ENCODE assay signal across 27 cellular contexts in the genomic region with DNA sequence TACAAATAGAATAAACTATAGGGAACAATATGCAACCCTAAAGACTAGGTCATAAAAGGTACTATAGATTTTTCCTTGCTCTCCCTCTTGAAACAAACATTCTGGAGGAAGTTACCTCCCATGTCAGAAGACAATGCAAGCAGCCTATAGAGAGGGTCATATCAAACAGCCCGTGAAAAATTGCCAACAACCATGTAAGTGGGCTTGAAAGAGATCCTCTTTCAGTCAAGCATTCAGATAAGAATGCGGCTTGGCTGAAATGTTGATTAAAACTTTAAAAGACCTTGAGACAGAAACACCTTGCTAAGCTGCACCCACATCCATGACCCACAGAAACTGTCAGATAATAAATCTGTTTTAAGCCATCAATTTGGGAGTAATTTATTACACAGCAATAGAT.
"Had no signal": no experiment of that assay in that cellular context is flagged by ENCODE, and none has a peak within 500 bp of the region (broad histone marks: within the 10 kb centered on the region; RNA-seq: fewer than 3 reads in every experiment).

No MANE protein-coding gene starts in this region.

- ATAC-seq: activated CD4-positive, CD25-positive, alpha-beta regulatory T cell treated with anti-CD3 and anti-CD28 coated beads, Interleukin-2, amount 50 U/mL, for 24 hours; activated CD8-positive, alpha-beta T cell treated with anti-CD3 and anti-CD28 coated beads, Interleukin-2, amount 10 ng/mL, durations not matched to agents 7 days and 5 days; SK-N-SH treated with all-trans-retinoic acid at 6 μM for 48 hours had no signal

- H3K9me3 Mint-ChIP-seq: activated naive CD4-positive, alpha-beta T cell treated with anti-CD3 and anti-CD28 coated beads, Interleukin-2, amount 50 U/mL, for 24 hours had no signal

- H3K4me1 Mint-ChIP-seq: activated naive CD4-positive, alpha-beta T cell treated with anti-CD3 and anti-CD28 coated beads, Interleukin-2, amount 50 U/mL, for 24 hours had no signal

- H3K27me3 Mint-ChIP-seq: activated naive CD4-positive, alpha-beta T cell treated with anti-CD3 and anti-CD28 coated beads, Interleukin-2, amount 50 U/mL, for 24 hours had no signal

- H3K4me1 ChIP-seq: Peyer's patch, SJCRH30 had no signal

- H3K36me3 Mint-ChIP-seq: activated naive CD4-positive, alpha-beta T cell treated with anti-CD3 and anti-CD28 coated beads, Interleukin-2, amount 50 U/mL, for 24 hours; brain had no signal

- H3K9me3 ChIP-seq: SJCRH30 had no signal

- H3K27ac Mint-ChIP-seq: activated CD8-positive, alpha-beta T cell treated with anti-CD3 and anti-CD28 coated beads, Interleukin-2, amount 10 ng/mL, durations not matched to agents 7 days and 5 days; activated naive CD4-positive, alpha-beta T cell treated with anti-CD3 and anti-CD28 coated beads, Interleukin-2, amount 50 U/mL, for 24 hours; T-helper 2 cell treated with Interferon-gamma antibody and Interleukin-4, amounts not matched to agents 5 μg/mL and 100 μg/mL, for 36 hours had no signal

- H3K4me3 Mint-ChIP-seq: activated CD8-positive, alpha-beta T cell treated with anti-CD3 and anti-CD28 coated beads, Interleukin-2, amount 10 ng/mL, durations not matched to agents 7 days and 5 days; activated naive CD4-positive, alpha-beta T cell treated with anti-CD3 and anti-CD28 coated beads, Interleukin-2, amount 50 U/mL, for 24 hours; T-helper 2 cell treated with Interferon-gamma antibody and Interleukin-4, amounts not matched to agents 5 μg/mL and 100 μg/mL, for 36 hours had no signal

- H3K27me3 ChIP-seq: Peyer's patch, SJCRH30 had no signal

- H3K36me3 ChIP-seq: Peyer's patch, SJCRH30 had no signal

- H3K4me3 ChIP-seq: Peyer's patch, SJCRH30 had no signal

- DNase-seq: activated CD4-positive, alpha-beta T cell treated with anti-CD3 and anti-CD28 coated beads for 4 hours; activated CD8-positive, alpha-beta memory T cell treated with anti-CD3 and anti-CD28 coated beads, Interleukin-2, amount 50 U/mL, for 48 hours; activated CD8-positive, alpha-beta T cell treated with anti-CD3 and anti-CD28 coated beads, Interleukin-2, amount 10 ng/mL, durations not matched to agents 7 days and 5 days; activated naive CD4-positive, alpha-beta T cell; activated T-cell treated with anti-CD3 and anti-CD28 coated beads, Interleukin-2, amount 50 U/mL, for 1 hour; aorta; caudate nucleus; MM.1S; NCI-H1105; NCI-H1436 treated with DMSO at 0.1 percent for 48 hours; NCI-H187; NCI-H2081; NCI-H2171; NCI-H2227 treated with DMSO at 0.1 percent for 48 hours; NCI-H446 treated with DMSO at 0.1 percent for 48 hours; NCI-H524 treated with DMSO at 0.1 percent for 48 hours; NCI-H774; Peyer's patch; Right ventricle myocardium superior; SJCRH30; SW 1271 had no signal

- H3K27ac ChIP-seq: Peyer's patch, RWPE1, SJCRH30 had no signal
